Comparison of ENCODE assay signal across 8 cellular contexts in genomic region chr14:65222434-65222833, GRCh38.
DNase-seq lines count a peak whose midpoint lies in the region; ATAC-seq, FAIRE-seq and TF ChIP-seq lines count a peak whose summit lies in the region.

No MANE protein-coding gene starts in this region.

- H3K4me1 ChIP-seq in liver (ENCODE audit: control insufficient read depth in 4 of 4, insufficient read depth in 4 of 4, low read length in 3 of 4), result no peaks in the 10 kb centered on the region

- ATAC-seq in activated B cell treated with CpG ODN at 0.5 μM for 24 hours (ENCODE audit: low read depth), result peak; percentile 91

- peak overlapping the region; percentile 11 for H3K4me3 Mint-ChIP-seq in activated B cell treated with CpG ODN at 0.5 μM for 24 hours

- no peak overlapping the region for H3K9ac ChIP-seq in liver (ENCODE audit: low read depth in 1 of 2, low read length in 2 of 2)

- H3K4me3 ChIP-seq in AG04450 (ENCODE audit: low read depth, low read length), result no peak overlapping the region
- H3K4me3 ChIP-seq in MG63, result no peak overlapping the region
- H3K4me3 ChIP-seq in liver (ENCODE audit: low read depth in 1 of 3, low read length in 3 of 3), result no peak overlapping the region

- TF ChIP-seq CTCF in AG04450 (IDR thresholded peaks at IDR 0.05; ENCODE audit: low read depth, low read length) (peak; percentile 86), activated B cell treated with CpG ODN at 0.5 μM for 24 hours (IDR thresholded peaks at IDR 0.05) (peak; percentile 58), liver (IDR thresholded peaks at IDR 0.05; ENCODE audit: low read depth, low read length, missing input control) (peak; percentile 53)

- intact Hi-C loops in activated B cell treated with CpG ODN at 0.5 μM for 24 hours (cut with micrococcal nuclease), result loop anchor here (1.0 to 2.0 kb wide), 9 partner anchors 12 to 736 kb away; partner anchors contain the start of gene FUT8

- no peaks in the 10 kb centered on the region for H3K36me3 Mint-ChIP-seq in activated B cell treated with CpG ODN at 0.5 μM for 24 hours (ENCODE audit: low read depth)

- H3K27me3 ChIP-seq in AG04450 (ENCODE audit: control insufficient read depth, insufficient read depth, low read length) (no peaks in the 10 kb centered on the region), MG63 (no peaks in the 10 kb centered on the region), liver (ENCODE audit: control insufficient read depth in 4 of 4, insufficient read depth in 4 of 4, low read length in 3 of 4) (no peaks in the 10 kb centered on the region)

- POLR2A ChIA-PET in AG04450 (lab: Yijun Ruan, JAX) (no interaction called here), activated B cell treated with CpG ODN at 0.5 μM for 24 hours (lab: Charles Lee) (interaction anchor here (0.9 to 7.5 kb wide), 3 partner anchors 41 to 191 kb away, joined by 3 to 65 read pairs (median 4); partner anchors contain the start of gene FUT8)

- peak; percentile 78 for FAIRE-seq in GM18507 (lab: Jason Lieb, UNC)

- CTCF ChIA-PET in AG04450 (lab: Charles Lee), result interaction anchor here (1.0 to 1.5 kb wide), 3 partner anchors 188 to 193 kb away, joined by 3 to 26 read pairs (median 11); partner anchors contain the start of gene FUT8
- CTCF ChIA-PET in activated B cell treated with CpG ODN at 0.5 μM for 24 hours (lab: Charles Lee), result interaction anchor here (0.8 to 3.0 kb wide), 8 partner anchors 9 to 602 kb away, joined by 3 to 22 read pairs (median 4); partner anchors contain the start of gene FUT8

- H3K27ac ChIP-seq in AG04450 (ENCODE audit: low read depth, low read length), result no peak overlapping the region
- no peak overlapping the region for H3K27ac ChIP-seq in liver (ENCODE audit: low read depth in 1 of 2, low read length in 2 of 2)

- TF ChIP-seq RAD21 in liver (IDR thresholded peaks at IDR 0.05), result peak; percentile 71 to 82

- peaks cover 62% of the 10 kb centered on the region for H3K4me1 Mint-ChIP-seq in activated B cell treated with CpG ODN at 0.5 μM for 24 hours

- no peaks in the 10 kb centered on the region for H3K9me3 ChIP-seq in AG04450 (ENCODE audit: control insufficient read depth, insufficient read depth, low read length)
- H3K9me3 ChIP-seq in MG63, result no peaks in the 10 kb centered on the region
- H3K9me3 ChIP-seq in liver (ENCODE audit: control insufficient read depth in 4 of 4, low read length in 3 of 4), result no peaks in the 10 kb centered on the region

- DNase-seq in AG04450 (ENCODE audit: low read depth, low spot score), result no peak
- peak; percentile 51 for DNase-seq in GM18507 (ENCODE audit: extremely low spot score, insufficient read length, low read depth)
- peak; percentile 16 for DNase-seq in MG63
- DNase-seq in activated B cell treated with CpG ODN at 0.5 μM for 24 hours, result no peak
- peak; percentile 32 for DNase-seq in central memory CD4-positive, alpha-beta T cell
- peak; percentile 9 to 27 for DNase-seq in stimulated activated CD8-positive, alpha-beta memory T cell treated with anti-CD3 and anti-CD28 coated beads, Interleukin-4, amount 100 ng/mL, for 4 hours (ENCODE audit: low read depth in 2 of 2, low spot score in 1 of 2)
- DNase-seq in retina, result no peak

- H3K36me3 ChIP-seq in MG63 (no peaks in the 10 kb centered on the region), liver (ENCODE audit: control insufficient read depth in 4 of 4, insufficient read depth in 3 of 4, low read depth in 1 of 4, low read length in 3 of 4) (no peaks in the 10 kb centered on the region)

- H3K27ac Mint-ChIP-seq in activated B cell treated with CpG ODN at 0.5 μM for 24 hours, result peak overlapping the region; percentile 18

- H3K27me3 Mint-ChIP-seq in activated B cell treated with CpG ODN at 0.5 μM for 24 hours, result no peaks in the 10 kb centered on the region

- WGBS in liver, result 33% methylated on average over 8 of the region's 8 CpGs

- no peaks in the 10 kb centered on the region for H3K9me3 Mint-ChIP-seq in activated B cell treated with CpG ODN at 0.5 μM for 24 hours

TF ChIP-seq in liver, 16 proteins besides CTCF, POLR2A, EP300 and RAD21:
- no peak for TF ChIP-seq YY1 (IDR thresholded peaks at IDR 0.05)
- TF ChIP-seq EGR1 (IDR thresholded peaks at IDR 0.05; ENCODE audit: low read depth in 2 of 2), result no peak
- TF ChIP-seq ZBTB33 (IDR thresholded peaks at IDR 0.05), result no peak
- no peak for TF ChIP-seq GABPA (IDR thresholded peaks at IDR 0.05 in 1 of 2, conservative IDR thresholded peaks at IDR 0.05 in 1 of 2)
- no peak for TF ChIP-seq HNF4G (IDR thresholded peaks at IDR 0.05)
- TF ChIP-seq TAF1 (conservative IDR thresholded peaks at IDR 0.05), result no peak
- TF ChIP-seq RXRA (IDR thresholded peaks at IDR 0.05), result no peak
- TF ChIP-seq FOXA1 (IDR thresholded peaks at IDR 0.05), result no peak
- no peak for TF ChIP-seq SP1 (IDR thresholded peaks at IDR 0.05)
- no peak for TF ChIP-seq MAX (IDR thresholded peaks at IDR 0.05)
- no peak for TF ChIP-seq ATF3 (IDR thresholded peaks at IDR 0.05)
- no peak for TF ChIP-seq JUND (IDR thresholded peaks at IDR 0.05)

Comparison
In these comparisons a context has a peak if more than half of its experiments do, and no peak if none do; other contexts are left out.
1. DNase-seq: peak in GM18507 (single experiment), MG63 (single experiment), central memory CD4-positive, alpha-beta T cell (single experiment) and stimulated activated CD8-positive, alpha-beta memory T cell treated with anti-CD3 and anti-CD28 coated beads, Interleukin-4, amount 100 ng/mL, for 4 hours (2 of 2); none in AG04450 (single experiment), activated B cell treated with CpG ODN at 0.5 μM for 24 hours (single experiment) and retina (single experiment).
2. Peak in every context shown above with its lines, with median percentiles within 50 percentile points of each other: CTCF ChIP-seq.